1 cellular context compared by ENCODE assay signal in the genomic region with DNA sequence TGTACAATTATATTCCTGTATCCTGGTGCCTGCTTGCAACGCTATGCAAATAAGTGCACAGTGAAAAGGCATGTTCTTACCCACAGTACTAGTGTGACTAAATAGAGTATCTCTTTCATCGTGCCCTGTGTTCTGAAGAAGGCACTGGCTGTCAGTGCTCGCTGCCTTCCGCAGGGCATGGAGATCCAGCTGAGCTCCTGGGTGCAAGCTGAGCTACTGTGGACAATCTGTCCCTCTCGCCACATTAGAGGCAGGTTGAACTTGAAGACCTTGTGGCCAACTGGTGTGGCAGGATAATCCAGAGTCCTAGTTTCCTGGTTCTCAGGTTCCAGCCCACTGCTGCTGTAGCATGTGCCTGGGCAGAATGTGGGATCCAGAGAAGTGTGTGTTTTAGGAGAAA.
TF ChIP-seq lines count a peak whose summit lies in the region.

No MANE protein-coding gene starts in this region.

TF ChIP-seq in IMR-90, 13 proteins besides CTCF, POLR2A, EP300 and RAD21:
- no peak for TF ChIP-seq FOS (IDR thresholded peaks at IDR 0.05; ENCODE audit: low read depth, low read length)
- no peak for TF ChIP-seq CHD1 (IDR thresholded peaks at IDR 0.05; ENCODE audit: low read depth, low read length)
- TF ChIP-seq, protein P1, sequence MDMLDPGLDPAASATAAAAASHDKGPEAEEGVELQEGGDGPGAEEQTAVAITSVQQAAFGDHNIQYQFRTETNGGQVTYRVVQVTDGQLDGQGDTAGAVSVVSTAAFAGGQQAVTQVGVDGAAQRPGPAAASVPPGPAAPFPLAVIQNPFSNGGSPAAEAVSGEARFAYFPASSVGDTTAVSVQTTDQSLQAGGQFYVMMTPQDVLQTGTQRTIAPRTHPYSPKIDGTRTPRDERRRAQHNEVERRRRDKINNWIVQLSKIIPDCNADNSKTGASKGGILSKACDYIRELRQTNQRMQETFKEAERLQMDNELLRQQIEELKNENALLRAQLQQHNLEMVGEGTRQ (IDR thresholded peaks at IDR 0.05; ENCODE audit: low read depth, low read length): no peak
- TF ChIP-seq, protein P2, sequence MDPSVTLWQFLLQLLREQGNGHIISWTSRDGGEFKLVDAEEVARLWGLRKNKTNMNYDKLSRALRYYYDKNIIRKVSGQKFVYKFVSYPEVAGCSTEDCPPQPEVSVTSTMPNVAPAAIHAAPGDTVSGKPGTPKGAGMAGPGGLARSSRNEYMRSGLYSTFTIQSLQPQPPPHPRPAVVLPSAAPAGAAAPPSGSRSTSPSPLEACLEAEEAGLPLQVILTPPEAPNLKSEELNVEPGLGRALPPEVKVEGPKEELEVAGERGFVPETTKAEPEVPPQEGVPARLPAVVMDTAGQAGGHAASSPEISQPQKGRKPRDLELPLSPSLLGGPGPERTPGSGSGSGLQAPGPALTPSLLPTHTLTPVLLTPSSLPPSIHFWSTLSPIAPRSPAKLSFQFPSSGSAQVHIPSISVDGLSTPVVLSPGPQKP (IDR thresholded peaks at IDR 0.05; ENCODE audit: borderline replicate concordance, low read depth, low read length): no peak
- TF ChIP-seq CEBPB (IDR thresholded peaks at IDR 0.05; ENCODE audit: low read depth, low read length): no peak
- TF ChIP-seq RCOR1 (IDR thresholded peaks at IDR 0.05; ENCODE audit: insufficient replicate concordance, low read length): no peak
- no peak for TF ChIP-seq NFE2L2 (IDR thresholded peaks at IDR 0.05; ENCODE audit: low read depth, low read length)
- no peak for TF ChIP-seq MXI1 (IDR thresholded peaks at IDR 0.05; ENCODE audit: borderline replicate concordance, low read depth, low read length)
- TF ChIP-seq BHLHE40 (IDR thresholded peaks at IDR 0.05; ENCODE audit: low read depth, low read length): no peak
- no peak for TF ChIP-seq MAFK (IDR thresholded peaks at IDR 0.05; ENCODE audit: low read depth, low read length)
- no peak for TF ChIP-seq SMC3 (IDR thresholded peaks at IDR 0.05; ENCODE audit: low read depth, low read length)
- TF ChIP-seq RFX5 (IDR thresholded peaks at IDR 0.05; ENCODE audit: low read depth, low read length): no peak
- TF ChIP-seq MAZ (IDR thresholded peaks at IDR 0.05; ENCODE audit: borderline replicate concordance, low read depth, low read length): no peak
